ENCODE assay signal across 30 cellular contexts in genomic region chr4:1970926-1971325, GRCh38.
"Had no signal": no experiment of that assay in that cellular context is flagged by ENCODE, and none has a peak within 500 bp of the region (broad histone marks: within the 10 kb centered on the region; RNA-seq: fewer than 3 reads in every experiment).

No MANE protein-coding gene starts in this region.

- ATAC-seq: activated CD4-positive, CD25-positive, alpha-beta regulatory T cell treated with anti-CD3 and anti-CD28 coated beads, Interleukin-2, amount 50 U/mL, for 24 hours; activated CD8-positive, alpha-beta memory T cell treated with anti-CD3 and anti-CD28 coated beads, Interleukin-2, amount 10 ng/mL, durations not matched to agents 7 days and 5 days; activated naive CD4-positive, alpha-beta T cell treated with anti-CD3 and anti-CD28 coated beads, Interleukin-2, amount 50 U/mL, for 72 hours had no signal

- H3K4me1 ChIP-seq: adrenal gland had no signal

- H3K9me3 ChIP-seq: adrenal gland, MG63 had no signal

- DNase-seq: activated CD4-positive, alpha-beta memory T cell treated with anti-CD3 and anti-CD28 coated beads, Interleukin-2, amount 10 ng/mL, durations not matched to agents 7 days and 5 days; activated CD4-positive, alpha-beta T cell treated with anti-CD3 and anti-CD28 coated beads for 4 hours; activated CD8-positive, alpha-beta memory T cell treated with anti-CD3 and anti-CD28 coated beads for 24 hours; activated CD8-positive, alpha-beta memory T cell treated with anti-CD3 and anti-CD28 coated beads, Interleukin-2, amount 10 ng/mL, durations not matched to agents 7 days and 5 days; activated gamma-delta T cell treated with Interleukin-2 at 50 U/mL for 16 hours; activated naive CD4-positive, alpha-beta T cell treated with anti-CD3 and anti-CD28 coated beads for 36 hours; activated T-cell treated with anti-CD3 and anti-CD28 coated beads, Interleukin-2, amount 50 U/mL, for 1 hour; adrenal gland; central memory CD4-positive, alpha-beta T cell; Karpas-422; KBM-7; MG63; NCI-H1048; NCI-H1105 treated with DMSO at 0.1 percent for 48 hours; NCI-H1436; NCI-H1694; NCI-H1930; NCI-H2081 treated with DMSO at 0.1 percent for 48 hours; NCI-H226; NCI-H524 treated with DMSO at 0.1 percent for 48 hours; NK-92 treated with Interleukin-12 subunit alpha and Interleukin-12 subunit beta, amount 100 ng/mL, for 24 hours; PC-9; Right ventricle myocardium superior had no signal

- H3K4me3 Mint-ChIP-seq: activated CD4-positive, alpha-beta memory T cell treated with anti-CD3 and anti-CD28 coated beads, Interleukin-2, amount 10 ng/mL, durations not matched to agents 7 days and 5 days; activated CD8-positive, alpha-beta memory T cell treated with anti-CD3 and anti-CD28 coated beads, Interleukin-2, amount 10 ng/mL, durations not matched to agents 7 days and 5 days; activated naive CD4-positive, alpha-beta T cell treated with anti-CD3 and anti-CD28 coated beads for 36 hours; activated T-helper 1 cell treated with anti-CD3 and anti-CD28 coated beads, Interleukin-12 subunit alpha, Interleukin-12 subunit beta, Interleukin-2, Interleukin-4 antibody, amounts not matched to agents 30 ng/mL and 10 ng/mL and 1 ng/mL, durations not matched to agents 14 hours and 24 hours and 36 hours; brain; T-helper 2 cell treated with Interferon-gamma antibody and Interleukin-4, amounts not matched to agents 5 μg/mL and 100 μg/mL, for 36 hours had no signal

- H3K4me3 ChIP-seq: adrenal gland, MG63, PC-9 had no signal

- H3K9me3 Mint-ChIP-seq: activated CD4-positive, alpha-beta memory T cell treated with anti-CD3 and anti-CD28 coated beads, Interleukin-2, amount 10 ng/mL, durations not matched to agents 7 days and 5 days; activated naive CD4-positive, alpha-beta T cell treated with anti-CD3 and anti-CD28 coated beads for 36 hours; activated naive CD4-positive, alpha-beta T cell treated with anti-CD3 and anti-CD28 coated beads, Interleukin-2, amount 50 U/mL, for 72 hours; activated T-helper 1 cell treated with anti-CD3 and anti-CD28 coated beads, Interleukin-12 subunit alpha, Interleukin-12 subunit beta, Interleukin-2, Interleukin-4 antibody, amounts not matched to agents 30 ng/mL and 10 ng/mL and 1 ng/mL, durations not matched to agents 14 hours and 24 hours and 36 hours; brain; T-helper 2 cell treated with Interferon-gamma antibody and Interleukin-4, amounts not matched to agents 5 μg/mL and 100 μg/mL, for 36 hours had no signal

- H3K4me1 Mint-ChIP-seq: activated CD4-positive, alpha-beta memory T cell treated with anti-CD3 and anti-CD28 coated beads, Interleukin-2, amount 10 ng/mL, durations not matched to agents 7 days and 5 days; activated CD8-positive, alpha-beta memory T cell treated with anti-CD3 and anti-CD28 coated beads, Interleukin-2, amount 10 ng/mL, durations not matched to agents 7 days and 5 days; brain had no signal

- H3K27me3 ChIP-seq: adrenal gland, MG63 had no signal

- FAIRE-seq: RCC 7860, TTC549 had no signal

- H3K27ac Mint-ChIP-seq: activated CD4-positive, alpha-beta memory T cell treated with anti-CD3 and anti-CD28 coated beads, Interleukin-2, amount 10 ng/mL, durations not matched to agents 7 days and 5 days; activated CD8-positive, alpha-beta memory T cell treated with anti-CD3 and anti-CD28 coated beads, Interleukin-2, amount 10 ng/mL, durations not matched to agents 7 days and 5 days; T-helper 2 cell treated with Interferon-gamma antibody and Interleukin-4, amounts not matched to agents 5 μg/mL and 100 μg/mL, for 36 hours had no signal

- H3K27ac ChIP-seq: adrenal gland, PC-9 had no signal

- H3K27me3 Mint-ChIP-seq: activated CD4-positive, alpha-beta memory T cell treated with anti-CD3 and anti-CD28 coated beads, Interleukin-2, amount 10 ng/mL, durations not matched to agents 7 days and 5 days; activated CD8-positive, alpha-beta memory T cell treated with anti-CD3 and anti-CD28 coated beads, Interleukin-2, amount 10 ng/mL, durations not matched to agents 7 days and 5 days; brain had no signal
